ENCODE assay signal across 11 cellular contexts in genomic region chr5:142507528-142507927, GRCh38.
A peak's percentile ranks its signal among the peaks of the same experiment; 100 is the strongest.
DNase-seq lines count a peak whose midpoint lies in the region; ATAC-seq, FAIRE-seq and TF ChIP-seq lines count a peak whose summit lies in the region.
"Had no signal": no experiment of that assay in that cellular context is flagged by ENCODE, and none has a peak within 500 bp of the region (broad histone marks: within the 10 kb centered on the region; RNA-seq: fewer than 3 reads in every experiment).

No MANE protein-coding gene starts in this region.

- POLR2A ChIA-PET in A549 (lab: Yijun Ruan, JAX), result no interaction called here

- CTCF ChIA-PET in A549 (lab: Yijun Ruan, JAX), result interaction anchor here (1.1 to 3.8 kb wide), 3 partner anchors 10 to 46 kb away, joined by 3 to 14 read pairs (median 4); no protein-coding TSS in a partner anchor

- H3K4me1 ChIP-seq in A549, result peaks cover 33% of the 10 kb centered on the region
- H3K4me1 ChIP-seq in HUES48 (ENCODE audit: control insufficient read depth, insufficient read depth, low read length), result peaks cover 11% of the 10 kb centered on the region; the same call in 1 of the 2 replicates
- peaks cover 23 to 29% of the 10 kb centered on the region in 2 donors for H3K4me1 ChIP-seq in kidney (ENCODE audit: control insufficient read depth in 1 of 2, insufficient read depth in 1 of 2, low read depth in 1 of 2, low read length in 2 of 2)

- H3K9ac ChIP-seq in HUES48 (ENCODE audit: low read depth, low read length) (no peak overlapping the region), kidney (ENCODE audit: low read length in 2 of 2) (no peak overlapping the region)

- DNase-seq in A549 (ENCODE audit: low read depth in 1 of 2, low spot score in 1 of 2) (peak in 1 of 2 experiments; percentile 38), kidney (no peak), HTR-8/SVneo (ENCODE audit: insufficient read length, low spot score) (no peak), NAMALWA (ENCODE audit: low spot score) (no peak), KBM-7 (no peak), WERI-Rb-1 (no peak)
- DNase-seq: activated B cell treated with CpG ODN at 0.5 μM for 24 hours; CD8-positive, alpha-beta memory T cell had no signal

- H3K4me3 ChIP-seq in A549 (no peak overlapping the region), HUES48 (ENCODE audit: low read depth, low read length) (no peak overlapping the region), kidney (ENCODE audit: low read length in 2 of 2) (peak overlapping the region; percentile 23 to 30), WERI-Rb-1 (ENCODE audit: low read depth, low read length) (no peak overlapping the region)

- H3K9me3 ChIP-seq in A549 (no peaks in the 10 kb centered on the region), HUES48 (ENCODE audit: control insufficient read depth, insufficient read depth, low read length) (no peaks in the 10 kb centered on the region), kidney (ENCODE audit: control insufficient read depth in 1 of 2, low read length in 2 of 2) (no peaks in the 10 kb centered on the region), WERI-Rb-1 (ENCODE audit: severe bottlenecking) (no peaks in the 10 kb centered on the region)

- FAIRE-seq in A549 (lab: Jason Lieb, UNC) (no peak), kidney (lab: Jason Lieb, UNC) (peak; percentile 25), HTR-8/SVneo (lab: Jason Lieb, UNC) (no peak)

- H3K36me3 ChIP-seq in HUES48 (ENCODE audit: control insufficient read depth, insufficient read depth, low read length) (no peaks in the 10 kb centered on the region), kidney (ENCODE audit: control insufficient read depth in 1 of 2, insufficient read depth in 2 of 2, low read length in 2 of 2) (no peaks in the 10 kb centered on the region), WERI-Rb-1 (no peaks in the 10 kb centered on the region)

- H3K27me3 ChIP-seq in HUES48 (ENCODE audit: control insufficient read depth, insufficient read depth, low read length) (no peaks in the 10 kb centered on the region), WERI-Rb-1 (ENCODE audit: insufficient read depth, low read depth, severe bottlenecking) (no peaks in the 10 kb centered on the region)

- peak overlapping the region; percentile 28 to 53; a peak in 5 of 6 replicates for H3K27ac ChIP-seq in A549
- H3K27ac ChIP-seq in HUES48 (ENCODE audit: low read depth, low read length), result peak overlapping the region; percentile 21
- H3K27ac ChIP-seq in kidney (ENCODE audit: low read depth in 2 of 2, low read length in 2 of 2), result peak overlapping the region; percentile 57 to 63
- no peak overlapping the region; the same call in 1 of the 2 replicates for H3K27ac ChIP-seq in WERI-Rb-1
- H3K27ac ChIP-seq: RWPE1 had no signal

- TF ChIP-seq CTCF in A549 (IDR thresholded peaks at IDR 0.05), result no peak
- no peak for TF ChIP-seq CTCF in kidney (IDR thresholded peaks at IDR 0.05; ENCODE audit: borderline replicate concordance, extremely low read depth, insufficient read depth)
- TF ChIP-seq CTCF in WERI-Rb-1 (IDR thresholded peaks at IDR 0.05; ENCODE audit: low read depth, low read length), result no peak

- TF ChIP-seq RAD21 in A549 (conservative IDR thresholded peaks at IDR 0.05 in 1 of 2, IDR thresholded peaks at IDR 0.05 in 1 of 2), result no peak

- ATAC-seq in A549 (peak; percentile 52 to 77; a peak in 3 of 6 replicates), GM18907 (IDR thresholded peaks at IDR 0.05; ENCODE audit: unreplicated experiment) (peak; percentile 75)

- peak overlapping the region; percentile 61 for H3K4me2 ChIP-seq in A549

- WGBS in A549 (ENCODE audit: missing lambda C conversion rate), result 20% methylated on average over 9 of the region's 9 CpGs

- intact Hi-C loops in kidney (cut with DNase I), result no loop called here

- TF ChIP-seq EP300 in A549 (IDR thresholded peaks at IDR 0.05), result no peak

- TF ChIP-seq POLR2A in A549 (IDR thresholded peaks at IDR 0.05; ENCODE audit: low read length), result no peak

- in situ Hi-C loops in KBM-7 (cut with MboI; ENCODE audit: low pct_unique_long_range_greater_than_20kb, low sequenced_read_pairs), result no loop called here

TF ChIP-seq in A549, 52 proteins besides CTCF, POLR2A, EP300 and RAD21:
- TF ChIP-seq TP53 (CRISPR knock-in tag; IDR thresholded peaks at IDR 0.05) (no peak), CEBPB (IDR thresholded peaks at IDR 0.05) (no peak), NFE2L2 (conservative IDR thresholded peaks at IDR 0.05; ENCODE audit: low read length) (0 out of 2 replicates have a peak, but pooled peaks have one; percentile 22), MAFK (IDR thresholded peaks at IDR 0.05; ENCODE audit: partially characterized antibody) (peak; percentile 58)

Comparison
In these comparisons a context has a peak if more than half of its experiments do, and no peak if none do; other contexts are left out.
1. H3K4me3 ChIP-seq: peak in kidney (2 of 2); none in A549 (single experiment), HUES48 (single experiment) and WERI-Rb-1 (single experiment).